ENCODE assay signal across 20 cellular contexts in the genomic region with DNA sequence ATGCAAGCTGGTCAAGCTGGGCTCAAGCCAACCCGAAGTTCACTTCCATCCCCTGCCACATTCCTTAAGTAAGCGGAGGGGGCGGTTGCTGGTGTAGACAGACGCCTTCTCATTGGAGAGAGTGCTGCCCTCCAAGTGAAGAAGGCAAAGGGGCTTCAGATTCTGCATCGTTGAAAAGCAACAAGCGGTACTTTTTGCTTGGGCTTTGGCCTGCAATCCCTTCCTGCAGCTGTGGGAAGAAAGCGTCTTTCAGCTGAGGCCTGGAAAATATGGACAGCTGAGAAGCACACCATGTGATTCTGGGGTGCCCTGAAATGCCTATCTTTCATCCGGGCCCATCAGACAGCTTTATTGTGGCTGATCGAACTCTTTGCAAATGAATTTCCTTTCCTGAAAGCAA.
"Had no signal": no experiment of that assay in that cellular context is flagged by ENCODE, and none has a peak within 500 bp of the region (broad histone marks: within the 10 kb centered on the region; RNA-seq: fewer than 3 reads in every experiment).

No MANE protein-coding gene starts in this region.

- H3K4me1 ChIP-seq: lower lobe of right lung had no signal

- H3K27me3 Mint-ChIP-seq: T-helper 17 cell had no signal

- DNase-seq: activated CD4-positive, alpha-beta T cell treated with anti-CD3 and anti-CD28 coated beads for 4 hours; activated CD8-positive, alpha-beta memory T cell treated with anti-CD3 and anti-CD28 coated beads, Interleukin-2, amount 50 U/mL, for 4 hours; activated CD8-positive, alpha-beta T cell treated with anti-CD3 and anti-CD28 coated beads, Interleukin-2, amount 10 ng/mL, durations not matched to agents 7 days and 5 days; activated gamma-delta T cell; activated T-cell treated with anti-CD3 and anti-CD28 coated beads, Interleukin-2, amount 50 U/mL, for 72 hours; amniotic stem cell; dermis blood vessel endothelial cell; immature natural killer cell; left cardiac atrium; lower lobe of right lung; right cardiac atrium; stimulated activated CD4-positive, alpha-beta T cell treated with anti-CD3 and anti-CD28 coated beads, Interleukin-15, amount 100 ng/mL, for 24 hours; stimulated activated CD4-positive, alpha-beta T cell treated with anti-CD3 and anti-CD28 coated beads, Interleukin-4, amount 100 ng/mL, for 1 hour; stimulated activated naive B cell treated with anti-CD40 and anti-IgM and Interleukin-4, amounts not matched to agents 10 μg/mL and 1 μg/mL and 100 μg/mL, for 72 hours; T-helper 17 cell; trophoblast cell; WERI-Rb-1 had no signal

- H3K9me3 Mint-ChIP-seq: activated T-cell treated with anti-CD3 and anti-CD28 coated beads, Interleukin-2, amount 50 U/mL, for 72 hours; immature natural killer cell had no signal

- H3K4me1 Mint-ChIP-seq: immature natural killer cell; stimulated activated naive B cell treated with anti-CD40 and anti-IgM and Interleukin-4, amounts not matched to agents 10 μg/mL and 1 μg/mL and 100 μg/mL, for 72 hours; T-helper 17 cell had no signal

- FAIRE-seq: endometrium had no signal

- H3K4me3 Mint-ChIP-seq: activated CD8-positive, alpha-beta T cell treated with anti-CD3 and anti-CD28 coated beads, Interleukin-2, amount 10 ng/mL, durations not matched to agents 7 days and 5 days; activated naive CD8-positive, alpha-beta T cell; activated T-cell treated with anti-CD3 and anti-CD28 coated beads, Interleukin-2, amount 50 U/mL, for 72 hours; immature natural killer cell; stimulated activated naive B cell treated with anti-CD40 and anti-IgM and Interleukin-4, amounts not matched to agents 10 μg/mL and 1 μg/mL and 100 μg/mL, for 72 hours; T-helper 17 cell had no signal

- ATAC-seq: activated CD8-positive, alpha-beta T cell treated with anti-CD3 and anti-CD28 coated beads, Interleukin-2, amount 10 ng/mL, durations not matched to agents 7 days and 5 days; activated T-cell treated with anti-CD3 and anti-CD28 coated beads, Interleukin-2, amount 50 U/mL, for 72 hours; left cardiac atrium; lower lobe of right lung; right cardiac atrium; stimulated activated naive B cell treated with anti-CD40 and anti-IgM and Interleukin-4, amounts not matched to agents 10 μg/mL and 1 μg/mL and 100 μg/mL, for 72 hours; T-helper 17 cell had no signal

- H3K27ac Mint-ChIP-seq: activated CD8-positive, alpha-beta T cell treated with anti-CD3 and anti-CD28 coated beads, Interleukin-2, amount 10 ng/mL, durations not matched to agents 7 days and 5 days; activated naive CD8-positive, alpha-beta T cell; activated T-cell treated with anti-CD3 and anti-CD28 coated beads, Interleukin-2, amount 50 U/mL, for 72 hours; immature natural killer cell; stimulated activated naive B cell treated with anti-CD40 and anti-IgM and Interleukin-4, amounts not matched to agents 10 μg/mL and 1 μg/mL and 100 μg/mL, for 72 hours; T-helper 17 cell had no signal

- H3K4me3 ChIP-seq: lower lobe of right lung, skin epidermis had no signal

- H3K36me3 Mint-ChIP-seq: activated naive CD8-positive, alpha-beta T cell; immature natural killer cell; stimulated activated naive B cell treated with anti-CD40 and anti-IgM and Interleukin-4, amounts not matched to agents 10 μg/mL and 1 μg/mL and 100 μg/mL, for 72 hours had no signal

- H3K36me3 ChIP-seq: lower lobe of right lung, WERI-Rb-1 had no signal

- H3K27ac ChIP-seq: lower lobe of right lung, skin epidermis, WERI-Rb-1 had no signal
